Comparison of ENCODE assay signal across 29 cellular contexts in genomic region chr22:30889268-30889995, GRCh38.
A peak's percentile ranks its signal among the peaks of the same experiment; 100 is the strongest.
DNase-seq lines count a peak whose midpoint lies in the region; ATAC-seq, FAIRE-seq and TF ChIP-seq lines count a peak whose summit lies in the region.
"Had no signal": no experiment of that assay in that cellular context is flagged by ENCODE, and none has a peak within 500 bp of the region (broad histone marks: within the 10 kb centered on the region; RNA-seq: fewer than 3 reads in every experiment).

No MANE protein-coding gene starts in this region.

- no peak overlapping the region for H3K4me2 ChIP-seq in K562 (ENCODE audit: insufficient read depth, low read length)

- H3K4me1 ChIP-seq in K562 (replicated peaks in 1 of 2; ENCODE audit: control insufficient read depth in 2 of 2, insufficient read depth in 2 of 2, low read length in 2 of 2) (peaks cover 0 to 24% of the 10 kb centered on the region in 2 experiments; a peak in 1 of 5 replicates), right lobe of liver (peaks cover 0 to 6% (median 0%) of the 10 kb centered on the region in 4 donors)
- H3K4me1 ChIP-seq: esophagus squamous epithelium, foreskin keratinocyte, tibial nerve had no signal

- TF ChIP-seq EP300 in K562 (IDR thresholded peaks at IDR 0.05; ENCODE audit: low read length): no peak

- in situ Hi-C loops in K562 (cut with MboI): no loop called here

- no peak overlapping the region for H3K27ac Mint-ChIP-seq in activated naive CD8-positive, alpha-beta T cell treated with anti-CD3 and anti-CD28 coated beads, Interleukin-2, amount 10 ng/mL, durations not matched to agents 7 days and 5 days
- no peak overlapping the region for H3K27ac Mint-ChIP-seq in activated naive CD8-positive, alpha-beta T cell treated with anti-CD3 and anti-CD28 coated beads for 36 hours
- H3K27ac Mint-ChIP-seq: activated CD8-positive, alpha-beta T cell treated with anti-CD3 and anti-CD28 coated beads, Interleukin-2, amount 10 ng/mL, durations not matched to agents 7 days and 5 days; activated naive CD8-positive, alpha-beta T cell treated with anti-CD3 and anti-CD28 coated beads, Interleukin-2, amount 50 U/mL, for 24 hours; nephron progenitor cell had no signal

- no peak overlapping the region for H3K9ac ChIP-seq in K562 (ENCODE audit: insufficient read depth in 1 of 2, low read depth in 2 of 2, low read length in 2 of 2)

- intact Hi-C loops in K562 (cut with micrococcal nuclease) (no loop called here), right lobe of liver (cut with DNase I) (no loop called here)

- BruUV-seq in K562 (replicated peaks; lab: Mats Ljungman, UMichigan): no TSS peak

- no peaks in the 10 kb centered on the region for H3K9me3 ChIP-seq in K562 (replicated peaks; ENCODE audit: control insufficient read depth, insufficient read depth, low read depth, low read length)
- no peaks in the 10 kb centered on the region for H3K9me3 ChIP-seq in right lobe of liver
- H3K9me3 ChIP-seq: esophagus squamous epithelium, heart left ventricle, ovary, tibial nerve had no signal

- no peak for ATAC-seq in activated naive CD8-positive, alpha-beta T cell treated with anti-CD3 and anti-CD28 coated beads, Interleukin-2, amount 10 ng/mL, durations not matched to agents 7 days and 5 days (ENCODE audit: low read depth)
- no peak for ATAC-seq in K562
- peak in 3 of 4 donors; percentile 30 to 82 (median 48) for ATAC-seq in right lobe of liver
- no peak for ATAC-seq in HG02852 (IDR thresholded peaks at IDR 0.05; ENCODE audit: unreplicated experiment)
- ATAC-seq in HG02884 (IDR thresholded peaks at IDR 0.05; ENCODE audit: unreplicated experiment): no peak
- ATAC-seq: activated CD8-positive, alpha-beta T cell treated with anti-CD3 and anti-CD28 coated beads, Interleukin-2, amount 10 ng/mL, durations not matched to agents 7 days and 5 days; activated naive CD8-positive, alpha-beta T cell treated with anti-CD3 and anti-CD28 coated beads, Interleukin-2, amount 50 U/mL, for 24 hours; foreskin keratinocyte; PC-3 had no signal

- H3K36me3 ChIP-seq in K562 (ENCODE audit: control insufficient read depth, insufficient read depth, low read length) (peaks cover 76% of the 10 kb centered on the region; the same call in 2 of the 3 replicates), right lobe of liver (no peaks in the 10 kb centered on the region)
- H3K36me3 ChIP-seq: ovary had no signal

- TF ChIP-seq CTCF in K562 (IDR thresholded peaks at IDR 0.05 in 2 of 3, conservative IDR thresholded peaks at IDR 0.05 in 1 of 3; ENCODE audit: insufficient read depth in 2 of 3, low read depth in 1 of 3, low read length in 3 of 3): no peak
- no peak for TF ChIP-seq CTCF in right lobe of liver (IDR thresholded peaks at IDR 0.05)

- H3K4me3 ChIP-seq in K562 (no peak overlapping the region), right lobe of liver (no peak overlapping the region)
- H3K4me3 ChIP-seq: esophagus squamous epithelium, heart left ventricle, ovary, tibial nerve had no signal

- no peak for TF ChIP-seq POLR2A in K562 (conservative IDR thresholded peaks at IDR 0.05)
- no peak for TF ChIP-seq POLR2A in right lobe of liver (IDR thresholded peaks at IDR 0.05)
- TF ChIP-seq POLR2A in GM12891 (IDR thresholded peaks at IDR 0.05; ENCODE audit: low read depth, low read length): no peak

- no peaks in the 10 kb centered on the region for H3K36me3 Mint-ChIP-seq in activated naive CD8-positive, alpha-beta T cell treated with anti-CD3 and anti-CD28 coated beads, Interleukin-2, amount 10 ng/mL, durations not matched to agents 7 days and 5 days
- peaks cover 4% of the 10 kb centered on the region for H3K36me3 Mint-ChIP-seq in activated naive CD8-positive, alpha-beta T cell treated with anti-CD3 and anti-CD28 coated beads for 36 hours

- 97% methylated on average over 13 of the region's 17 CpGs for WGBS in K562 (ENCODE audit: insufficient coverage, low coverage, missing lambda C conversion rate)
- no CpG with 5 or more reads among the region's 17 CpGs for WGBS in right lobe of liver (ENCODE audit: insufficient coverage, low coverage, low lambda C conversion rate, missing lambda C conversion rate)

- no peak for TF ChIP-seq RAD21 in K562 (CRISPR knock-in tag; conservative IDR thresholded peaks at IDR 0.05 in 1 of 2, IDR thresholded peaks at IDR 0.05 in 1 of 2)

- H2AFZ ChIP-seq in K562 (ENCODE audit: low read depth, low read length): no peak overlapping the region

- no peak overlapping the region for H3K4me3 Mint-ChIP-seq in activated naive CD8-positive, alpha-beta T cell treated with anti-CD3 and anti-CD28 coated beads, Interleukin-2, amount 10 ng/mL, durations not matched to agents 7 days and 5 days
- no peak overlapping the region for H3K4me3 Mint-ChIP-seq in activated naive CD8-positive, alpha-beta T cell treated with anti-CD3 and anti-CD28 coated beads for 36 hours
- H3K4me3 Mint-ChIP-seq: activated CD8-positive, alpha-beta T cell treated with anti-CD3 and anti-CD28 coated beads, Interleukin-2, amount 10 ng/mL, durations not matched to agents 7 days and 5 days; activated naive CD8-positive, alpha-beta T cell treated with anti-CD3 and anti-CD28 coated beads, Interleukin-2, amount 50 U/mL, for 24 hours; CD4-positive, alpha-beta memory T cell; nephron progenitor cell had no signal

- peak; percentile 16 for DNase-seq in activated naive CD8-positive, alpha-beta T cell treated with anti-CD3 and anti-CD28 coated beads, Interleukin-2, amount 10 ng/mL, durations not matched to agents 7 days and 5 days
- no peak for DNase-seq in activated naive CD8-positive, alpha-beta T cell treated with anti-CD3 and anti-CD28 coated beads for 36 hours
- DNase-seq in K562 (ENCODE audit: extremely low read depth in 1 of 4, low spot score in 3 of 4) (no peak), right lobe of liver (peak in 1 of 3 donors; percentile 42), GM12891 (ENCODE audit: insufficient read length, low spot score) (no peak)
- DNase-seq in stimulated activated CD8-positive, alpha-beta memory T cell treated with anti-CD3 and anti-CD28 coated beads, Interleukin-4, amount 100 ng/mL, for 48 hours: peak; percentile 12
- DNase-seq: activated CD8-positive, alpha-beta T cell treated with anti-CD3 and anti-CD28 coated beads, Interleukin-2, amount 10 ng/mL, durations not matched to agents 7 days and 5 days; activated naive CD8-positive, alpha-beta T cell treated with anti-CD3 and anti-CD28 coated beads, Interleukin-2, amount 50 U/mL, for 24 hours; CD4-positive, alpha-beta memory T cell; central memory CD4-positive, alpha-beta T cell; esophagus squamous epithelium; foreskin keratinocyte; kidney glomerular epithelial cell; mammary epithelial cell; NCI-H1417 treated with DMSO at 0.1 percent for 48 hours; NCI-H2029 treated with DMSO at 0.1 percent for 48 hours; NCI-H526; nephron progenitor cell; PC-3; stimulated activated CD4-positive, alpha-beta T cell treated with anti-CD3 and anti-CD28 coated beads, Interleukin-4, amount 100 ng/mL, for 1 hour; T-helper 2 cell had no signal

- CTCF ChIA-PET in K562 (lab: Yijun Ruan, JAX; ENCODE audit: low intra/inter-chr PET ratio): no interaction called here

- POLR2A ChIA-PET in activated naive CD8-positive, alpha-beta T cell treated with anti-CD3 and anti-CD28 coated beads, Interleukin-2, amount 10 ng/mL, durations not matched to agents 7 days and 5 days (lab: Charles Lee): no interaction called here
- POLR2A ChIA-PET in K562 (lab: Yijun Ruan, JAX): interaction anchor here (0.9 kb wide), 1 partner anchor 14 kb away, joined by 4 read pairs; no protein-coding TSS in a partner anchor

- H3K27ac ChIP-seq in K562 (ENCODE audit: extremely low read depth, low read depth, low read length) (no peak overlapping the region), right lobe of liver (no peak overlapping the region)
- H3K27ac ChIP-seq: esophagus squamous epithelium, foreskin keratinocyte, heart left ventricle, HL-60, ovary, tibial nerve had no signal

- H3K4me1 Mint-ChIP-seq in activated naive CD8-positive, alpha-beta T cell treated with anti-CD3 and anti-CD28 coated beads, Interleukin-2, amount 10 ng/mL, durations not matched to agents 7 days and 5 days: peaks cover 10% of the 10 kb centered on the region
- H3K4me1 Mint-ChIP-seq in activated naive CD8-positive, alpha-beta T cell treated with anti-CD3 and anti-CD28 coated beads for 36 hours: peaks cover 9% of the 10 kb centered on the region
- H3K4me1 Mint-ChIP-seq: nephron progenitor cell had no signal

- no peaks in the 10 kb centered on the region for H3K9me3 Mint-ChIP-seq in activated naive CD8-positive, alpha-beta T cell treated with anti-CD3 and anti-CD28 coated beads, Interleukin-2, amount 10 ng/mL, durations not matched to agents 7 days and 5 days
- no peaks in the 10 kb centered on the region for H3K9me3 Mint-ChIP-seq in activated naive CD8-positive, alpha-beta T cell treated with anti-CD3 and anti-CD28 coated beads for 36 hours
- H3K9me3 Mint-ChIP-seq: activated naive CD8-positive, alpha-beta T cell treated with anti-CD3 and anti-CD28 coated beads, Interleukin-2, amount 50 U/mL, for 24 hours; CD4-positive, alpha-beta memory T cell; nephron progenitor cell had no signal

- peaks cover 9% of the 10 kb centered on the region for H3K79me2 ChIP-seq in K562 (ENCODE audit: control insufficient read depth, insufficient read depth, low read length)

- FAIRE-seq in K562 (lab: Jason Lieb, UNC) (no peak), GM12891 (lab: Jason Lieb, UNC) (no peak)
- FAIRE-seq: endometrium, H1 had no signal

- H4K20me1 ChIP-seq in K562 (replicated peaks; ENCODE audit: control insufficient read depth, insufficient read depth, low read length): no peaks in the 10 kb centered on the region

- H3K9me1 ChIP-seq in K562 (ENCODE audit: control insufficient read depth, insufficient read depth, low read length): no peaks in the 10 kb centered on the region

- no peaks in the 10 kb centered on the region for H3K27me3 Mint-ChIP-seq in activated naive CD8-positive, alpha-beta T cell treated with anti-CD3 and anti-CD28 coated beads, Interleukin-2, amount 10 ng/mL, durations not matched to agents 7 days and 5 days
- no peaks in the 10 kb centered on the region for H3K27me3 Mint-ChIP-seq in activated naive CD8-positive, alpha-beta T cell treated with anti-CD3 and anti-CD28 coated beads for 36 hours
- H3K27me3 Mint-ChIP-seq: activated naive CD8-positive, alpha-beta T cell treated with anti-CD3 and anti-CD28 coated beads, Interleukin-2, amount 50 U/mL, for 24 hours; CD4-positive, alpha-beta memory T cell had no signal

- no peaks in the 10 kb centered on the region for H3K27me3 ChIP-seq in K562 (ENCODE audit: control insufficient read depth in 2 of 2, insufficient read depth in 2 of 2, low read length in 2 of 2)
- H3K27me3 ChIP-seq in right lobe of liver: no peaks in the 10 kb centered on the region
- H3K27me3 ChIP-seq: esophagus squamous epithelium, foreskin keratinocyte, heart left ventricle, ovary, tibial nerve had no signal

TF ChIP-seq in K562, 482 proteins besides CTCF, POLR2A, EP300 and RAD21:
- 0 out of 2 replicates have a peak, but pooled peaks have one; percentile 16 for TF ChIP-seq RBFOX2 (IDR thresholded peaks at IDR 0.05; ENCODE audit: low read depth, low read length)
- no peak for TF ChIP-seq ZFP30 (CRISPR knock-in tag; IDR thresholded peaks at IDR 0.05; ENCODE audit: borderline replicate concordance)

TF ChIP-seq in GM12891, 5 proteins besides CTCF, POLR2A, EP300 and RAD21 (continues in another document):
- TF ChIP-seq TAF1 (IDR thresholded peaks at IDR 0.05; ENCODE audit: low read depth, low read length): no peak
- TF ChIP-seq SPI1 (IDR thresholded peaks at IDR 0.05; ENCODE audit: low read depth, low read length): no peak
- no peak for TF ChIP-seq POU2F2 (IDR thresholded peaks at IDR 0.05; ENCODE audit: low read depth, low read length)

Comparison
In these comparisons a context has a peak if more than half of its experiments do, and no peak if none do; other contexts are left out.
1. DNase-seq: peak in activated naive CD8-positive, alpha-beta T cell treated with anti-CD3 and anti-CD28 coated beads, Interleukin-2, amount 10 ng/mL, durations not matched to agents 7 days and 5 days (single experiment) and stimulated activated CD8-positive, alpha-beta memory T cell treated with anti-CD3 and anti-CD28 coated beads, Interleukin-4, amount 100 ng/mL, for 48 hours (single experiment); none in activated naive CD8-positive, alpha-beta T cell treated with anti-CD3 and anti-CD28 coated beads for 36 hours (single experiment), K562 (0 of 4) and GM12891 (single experiment).
2. ATAC-seq: peak in right lobe of liver (3 of 4); none in activated naive CD8-positive, alpha-beta T cell treated with anti-CD3 and anti-CD28 coated beads, Interleukin-2, amount 10 ng/mL, durations not matched to agents 7 days and 5 days (single experiment), K562 (single experiment), HG02852 (single experiment) and HG02884 (single experiment).